In the genomic region with DNA sequence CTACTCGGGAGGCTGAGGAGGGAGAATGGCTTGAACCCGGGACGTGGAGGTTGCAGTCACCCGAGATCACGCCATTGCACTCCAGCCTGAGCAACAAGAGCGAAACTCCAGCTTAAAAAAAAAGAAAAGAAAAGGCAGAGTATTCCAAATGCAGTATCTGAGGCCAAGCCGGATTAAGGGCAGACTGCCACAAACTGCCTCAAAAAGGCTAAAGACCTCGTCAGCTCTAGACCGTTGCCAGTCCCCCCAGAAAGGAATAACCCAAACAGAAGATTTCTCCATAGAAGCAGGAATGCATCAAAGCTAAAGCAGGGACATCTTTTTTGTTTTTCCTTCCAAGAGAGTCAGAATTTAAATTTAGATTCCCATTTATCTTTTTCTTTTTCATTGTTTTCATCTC, we compare ENCODE assay signal across 9 cellular contexts.
DNase-seq lines count a peak whose midpoint lies in the region; ATAC-seq, FAIRE-seq and TF ChIP-seq lines count a peak whose summit lies in the region.
"Had no signal": no experiment of that assay in that cellular context is flagged by ENCODE, and none has a peak within 500 bp of the region (broad histone marks: within the 10 kb centered on the region; RNA-seq: fewer than 3 reads in every experiment).

No MANE protein-coding gene starts in this region.

- peak; percentile 71 for DNase-seq in Ammon's horn (ENCODE audit: low spot score)
- DNase-seq in cardiac fibroblast (ENCODE audit: low read depth in 2 of 2), result peak; percentile 50 to 93
- no peak for DNase-seq in HepG2 (ENCODE audit: low spot score)
- peak; percentile 85 for DNase-seq in sciatic nerve (ENCODE audit: low spot score)
- DNase-seq in Caco-2, result no peak
- DNase-seq in DMS53 treated with DMSO at 0.1 percent for 48 hours (lab: John Stamatoyannopoulos, UW; ENCODE audit: unreplicated experiment), result no peak

- peak overlapping the region; percentile 20 for H3K27ac ChIP-seq in HepG2 (ENCODE audit: extremely low read length, insufficient read depth, low read length)

- no peak overlapping the region for H2AFZ ChIP-seq in HepG2 (ENCODE audit: low read length)

- H3K79me2 ChIP-seq in HepG2 (ENCODE audit: insufficient read depth, low read length), result peaks cover 42% of the 10 kb centered on the region

- peaks cover 20% of the 10 kb centered on the region for H3K4me1 Mint-ChIP-seq in Caco-2 (ENCODE audit: low read depth, unreplicated experiment)

- no peak overlapping the region for H3K4me3 Mint-ChIP-seq in Caco-2 (ENCODE audit: unreplicated experiment)

- H3K9me3 ChIP-seq in HepG2 (ENCODE audit: low read length), result no peaks in the 10 kb centered on the region
- no peaks in the 10 kb centered on the region for H3K9me3 ChIP-seq in Caco-2
- H3K9me3 ChIP-seq: Peyer's patch had no signal

- peaks cover 53% of the 10 kb centered on the region for H3K4me1 ChIP-seq in HepG2 (ENCODE audit: insufficient read depth, low read length)
- H3K4me1 ChIP-seq in Caco-2, result peaks cover 7% of the 10 kb centered on the region

- H3K9ac ChIP-seq in HepG2 (ENCODE audit: insufficient read depth, low read depth, low read length), result no peak overlapping the region

- H3K36me3 ChIP-seq in HepG2 (replicated peaks in 1 of 2; ENCODE audit: control insufficient read depth in 1 of 2, insufficient read depth in 2 of 2, low read length in 2 of 2) (peaks cover 10 to 36% of the 10 kb centered on the region in 2 experiments), Caco-2 (ENCODE audit: control insufficient read depth, insufficient read depth, low read length) (no peaks in the 10 kb centered on the region)
- H3K36me3 ChIP-seq: Peyer's patch had no signal

- no peak for TF ChIP-seq RAD21 in HepG2 (CRISPR knock-in tag; IDR thresholded peaks at IDR 0.05)

- CTCF ChIA-PET in HepG2 (lab: Yijun Ruan, JAX; ENCODE audit: low intra/inter-chr PET ratio, low total read pairs) (no interaction called here), Caco-2 (lab: Charles Lee) (no interaction called here)

- in situ Hi-C loops in HepG2 (cut with HindIII; ENCODE audit: extremely low pct_ligation_motif_present, low pct_unique_long_range_greater_than_20kb), result no loop called here

- H3K36me3 Mint-ChIP-seq in Caco-2 (ENCODE audit: insufficient read depth, unreplicated experiment), result peaks cover 5% of the 10 kb centered on the region

- FAIRE-seq in HepG2 (lab: Jason Lieb, UNC), result no peak

- TF ChIP-seq EP300 in HepG2 (IDR thresholded peaks at IDR 0.05; ENCODE audit: low read depth in 2 of 2, low read length in 2 of 2), result no peak
- no peak for TF ChIP-seq EP300 in HepG2 (CRISPR knock-in tag; IDR thresholded peaks at IDR 0.05; ENCODE audit: borderline replicate concordance)

- POLR2A ChIA-PET in HepG2 (lab: Yijun Ruan, JAX) (no interaction called here), Caco-2 (lab: Charles Lee) (no interaction called here)

- BruUV-seq in HepG2 (replicated peaks; lab: Mats Ljungman, UMichigan) (no TSS peak), Caco-2 (replicated peaks; lab: Mats Ljungman, UMichigan) (no TSS peak)

- H3K27me3 Mint-ChIP-seq in Caco-2 (ENCODE audit: insufficient read depth, unreplicated experiment), result no peaks in the 10 kb centered on the region

- no peak overlapping the region for H3K27ac Mint-ChIP-seq in Caco-2 (ENCODE audit: unreplicated experiment)

- TF ChIP-seq POLR2A in HepG2 (IDR thresholded peaks at IDR 0.05; ENCODE audit: insufficient read depth in 1 of 2, low read depth in 2 of 2, low read length in 2 of 2), result no peak

- no peaks in the 10 kb centered on the region for H3K9me3 Mint-ChIP-seq in Caco-2 (ENCODE audit: unreplicated experiment)

- H3K4me3 ChIP-seq in cardiac fibroblast (replicated peaks in 1 of 2; ENCODE audit: low read depth in 2 of 2, low read length in 2 of 2) (no peak overlapping the region), HepG2 (replicated peaks in 1 of 3; ENCODE audit: insufficient read depth in 1 of 3, low read depth in 2 of 3, low read length in 3 of 3) (no peak overlapping the region), Caco-2 (ENCODE audit: low read depth, low read length) (no peak overlapping the region)
- H3K4me3 ChIP-seq: Peyer's patch had no signal

- peaks cover 27% of the 10 kb centered on the region; the same call in 1 of the 2 replicates for H4K20me1 ChIP-seq in HepG2 (ENCODE audit: insufficient read depth, low read length)

- H3K27me3 ChIP-seq in HepG2 (ENCODE audit: control insufficient read depth in 1 of 2, insufficient read depth in 2 of 2, low read length in 2 of 2) (no peaks in the 10 kb centered on the region), Caco-2 (replicated peaks; ENCODE audit: control insufficient read depth, insufficient read depth, low read length) (no peaks in the 10 kb centered on the region)
- H3K27me3 ChIP-seq: Peyer's patch had no signal

- no peak overlapping the region for H3K4me2 ChIP-seq in HepG2 (ENCODE audit: low read depth, low read length)

- 94% methylated on average over 9 of the region's 9 CpGs for WGBS in HepG2 (ENCODE audit: low lambda C conversion rate)

- intact Hi-C loops in HepG2 (cut with micrococcal nuclease; ENCODE audit: unreplicated experiment), result no loop called here
- intact Hi-C loops in sciatic nerve (cut with DNase I), result no loop called here
- intact Hi-C loops in Caco-2 (cut with micrococcal nuclease; ENCODE audit: unreplicated experiment), result no loop called here

- ATAC-seq in HepG2 (no peak), sciatic nerve (peak; percentile 91), HG02970 (IDR thresholded peaks at IDR 0.05; ENCODE audit: low FRiP score, unreplicated experiment) (no peak), HG03039 (IDR thresholded peaks at IDR 0.05; ENCODE audit: unreplicated experiment) (no peak)

- TF ChIP-seq CTCF in cardiac fibroblast (IDR thresholded peaks at IDR 0.05; ENCODE audit: low read depth, low read length), result no peak
- no peak for TF ChIP-seq CTCF in HepG2 (CRISPR knock-in tag; IDR thresholded peaks at IDR 0.05)
- TF ChIP-seq CTCF in Caco-2 (IDR thresholded peaks at IDR 0.05; ENCODE audit: insufficient read depth in 1 of 2, low read depth in 1 of 2, low read length in 1 of 2, severe bottlenecking in 1 of 2, unreplicated experiment in 1 of 2), result no peak

TF ChIP-seq in HepG2, 621 proteins besides CTCF, POLR2A, EP300 and RAD21 (continues in another document):
- no peak for TF ChIP-seq RFXANK (CRISPR knock-in tag; IDR thresholded peaks at IDR 0.05)
- TF ChIP-seq, protein P1, sequence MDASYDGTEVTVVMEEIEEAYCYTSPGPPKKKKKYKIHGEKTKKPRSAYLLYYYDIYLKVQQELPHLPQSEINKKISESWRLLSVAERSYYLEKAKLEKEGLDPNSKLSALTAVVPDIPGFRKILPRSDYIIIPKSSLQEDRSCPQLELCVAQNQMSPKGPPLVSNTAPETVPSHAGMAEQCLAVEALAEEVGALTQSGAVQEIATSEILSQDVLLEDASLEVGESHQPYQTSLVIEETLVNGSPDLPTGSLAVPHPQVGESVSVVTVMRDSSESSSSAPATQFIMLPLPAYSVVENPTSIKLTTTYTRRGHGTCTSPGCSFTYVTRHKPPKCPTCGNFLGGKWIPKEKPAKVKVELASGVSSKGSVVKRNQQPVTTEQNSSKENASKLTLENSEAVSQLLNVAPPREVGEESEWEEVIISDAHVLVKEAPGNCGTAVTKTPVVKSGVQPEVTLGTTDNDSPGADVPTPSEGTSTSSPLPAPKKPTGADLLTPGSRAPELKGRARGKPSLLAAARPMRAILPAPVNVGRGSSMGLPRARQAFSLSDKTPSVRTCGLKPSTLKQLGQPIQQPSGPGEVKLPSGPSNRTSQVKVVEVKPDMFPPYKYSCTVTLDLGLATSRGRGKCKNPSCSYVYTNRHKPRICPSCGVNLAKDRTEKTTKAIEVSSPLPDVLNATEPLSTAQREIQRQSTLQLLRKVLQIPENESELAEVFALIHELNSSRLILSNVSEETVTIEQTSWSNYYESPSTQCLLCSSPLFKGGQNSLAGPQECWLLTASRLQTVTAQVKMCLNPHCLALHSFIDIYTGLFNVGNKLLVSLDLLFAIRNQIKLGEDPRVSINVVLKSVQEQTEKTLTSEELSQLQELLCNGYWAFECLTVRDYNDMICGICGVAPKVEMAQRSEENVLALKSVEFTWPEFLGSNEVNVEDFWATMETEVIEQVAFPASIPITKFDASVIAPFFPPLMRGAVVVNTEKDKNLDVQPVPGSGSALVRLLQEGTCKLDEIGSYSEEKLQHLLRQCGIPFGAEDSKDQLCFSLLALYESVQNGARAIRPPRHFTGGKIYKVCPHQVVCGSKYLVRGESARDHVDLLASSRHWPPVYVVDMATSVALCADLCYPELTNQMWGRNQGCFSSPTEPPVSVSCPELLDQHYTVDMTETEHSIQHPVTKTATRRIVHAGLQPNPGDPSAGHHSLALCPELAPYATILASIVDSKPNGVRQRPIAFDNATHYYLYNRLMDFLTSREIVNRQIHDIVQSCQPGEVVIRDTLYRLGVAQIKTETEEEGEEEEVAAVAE (CRISPR knock-in tag; IDR thresholded peaks at IDR 0.05; ENCODE audit: borderline replicate concordance), result no peak
- no peak for TF ChIP-seq ZNF556 (CRISPR knock-in tag; IDR thresholded peaks at IDR 0.05; ENCODE audit: borderline replicate concordance)
- TF ChIP-seq PCBP2 (optimal IDR thresholded peaks at IDR 0.05; ENCODE audit: low read depth, low read length, poor library complexity, severe bottlenecking), result no peak
- TF ChIP-seq TGIF2 (CRISPR knock-in tag; IDR thresholded peaks at IDR 0.05), result no peak
- no peak for TF ChIP-seq SATB2 (CRISPR knock-in tag; IDR thresholded peaks at IDR 0.05)
- TF ChIP-seq ZFP82 (CRISPR knock-in tag; IDR thresholded peaks at IDR 0.05; ENCODE audit: borderline replicate concordance), result no peak
- TF ChIP-seq SIX1 (CRISPR knock-in tag; IDR thresholded peaks at IDR 0.05; ENCODE audit: borderline replicate concordance), result no peak
- no peak for TF ChIP-seq ZZZ3 (CRISPR knock-in tag; IDR thresholded peaks at IDR 0.05; ENCODE audit: borderline replicate concordance)
- TF ChIP-seq, protein P2, sequence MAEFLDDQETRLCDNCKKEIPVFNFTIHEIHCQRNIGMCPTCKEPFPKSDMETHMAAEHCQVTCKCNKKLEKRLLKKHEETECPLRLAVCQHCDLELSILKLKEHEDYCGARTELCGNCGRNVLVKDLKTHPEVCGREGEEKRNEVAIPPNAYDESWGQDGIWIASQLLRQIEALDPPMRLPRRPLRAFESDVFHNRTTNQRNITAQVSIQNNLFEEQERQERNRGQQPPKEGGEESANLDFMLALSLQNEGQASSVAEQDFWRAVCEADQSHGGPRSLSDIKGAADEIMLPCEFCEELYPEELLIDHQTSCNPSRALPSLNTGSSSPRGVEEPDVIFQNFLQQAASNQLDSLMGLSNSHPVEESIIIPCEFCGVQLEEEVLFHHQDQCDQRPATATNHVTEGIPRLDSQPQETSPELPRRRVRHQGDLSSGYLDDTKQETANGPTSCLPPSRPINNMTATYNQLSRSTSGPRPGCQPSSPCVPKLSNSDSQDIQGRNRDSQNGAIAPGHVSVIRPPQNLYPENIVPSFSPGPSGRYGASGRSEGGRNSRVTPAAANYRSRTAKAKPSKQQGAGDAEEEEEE (CRISPR knock-in tag; IDR thresholded peaks at IDR 0.05; ENCODE audit: borderline replicate concordance), result no peak
- TF ChIP-seq MAFG (CRISPR knock-in tag; IDR thresholded peaks at IDR 0.05), result no peak

Comparison
In these comparisons a context has a peak if more than half of its experiments do, and no peak if none do; other contexts are left out.
1. DNase-seq: peak in Ammon's horn (single experiment), cardiac fibroblast (2 of 2) and sciatic nerve (single experiment); none in HepG2 (single experiment), Caco-2 (0 of 2) and DMS53 treated with DMSO at 0.1 percent for 48 hours (single experiment).